ENCODE assay signal across 8 cellular contexts in the genomic region with DNA sequence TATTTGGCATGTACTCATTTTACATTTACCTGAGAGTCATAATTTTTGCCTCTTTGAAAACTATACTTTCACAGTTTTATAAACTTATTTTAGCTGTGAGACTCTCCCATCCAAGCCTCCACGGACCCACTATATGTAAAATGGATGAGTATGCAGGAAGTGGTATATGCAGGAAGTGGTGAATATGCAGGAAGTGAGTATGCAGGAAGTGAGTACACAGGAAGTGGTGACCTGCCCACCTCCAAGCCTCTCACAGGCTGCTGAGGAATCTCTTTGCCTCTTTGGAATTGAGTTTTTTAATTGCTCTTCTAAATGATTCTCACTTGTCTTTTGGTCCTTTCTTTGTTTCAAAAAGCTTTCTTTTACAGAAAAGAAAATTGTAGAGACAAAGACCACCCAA.
A peak's percentile ranks its signal among the peaks of the same experiment; 100 is the strongest.
DNase-seq lines count a peak whose midpoint lies in the region; ATAC-seq and TF ChIP-seq lines count a peak whose summit lies in the region.

No MANE protein-coding gene starts in this region.

- H3K27me3 ChIP-seq in left ventricle myocardium inferior (ENCODE audit: low read depth) (peaks cover 6% of the 10 kb centered on the region), ovary (no peaks in the 10 kb centered on the region)

- H3K4me1 ChIP-seq in left ventricle myocardium inferior (no peaks in the 10 kb centered on the region), ovary (ENCODE audit: insufficient read depth) (no peaks in the 10 kb centered on the region)

- H3K4me3 ChIP-seq in left ventricle myocardium inferior (no peak overlapping the region), ovary (no peak overlapping the region)

- 66 to 79% (median 73%) methylated on average over 1 of the region's 1 CpG for WGBS in ovary, 3 donors

- no peak for TF ChIP-seq CTCF in left ventricle myocardium inferior (IDR thresholded peaks at IDR 0.05; ENCODE audit: borderline replicate concordance)
- no peak for TF ChIP-seq CTCF in ovary (IDR thresholded peaks at IDR 0.05)

- intact Hi-C loops in left ventricle myocardium inferior (cut with micrococcal nuclease) (no loop called here), ovary (cut with DNase I) (no loop called here)

- H3K4me3 Mint-ChIP-seq in central memory CD8-positive, alpha-beta T cell, result peak overlapping the region; percentile 76
- H3K4me3 Mint-ChIP-seq in stimulated activated naive CD8-positive, alpha-beta T cell treated with anti-CD3 and anti-CD28 coated beads, Interleukin-15, amount 100 ng/mL, for 72 hours, result peak overlapping the region; percentile 57 to 61

- H3K36me3 ChIP-seq in left ventricle myocardium inferior, result no peaks in the 10 kb centered on the region
- no peaks in the 10 kb centered on the region for H3K36me3 ChIP-seq in ovary

- H3K9me3 ChIP-seq in left ventricle myocardium inferior (replicated peaks) (peaks cover 25% of the 10 kb centered on the region), ovary (no peaks in the 10 kb centered on the region)

- TF ChIP-seq EP300 in ovary (IDR thresholded peaks at IDR 0.05), result no peak

- ATAC-seq in HG02623 (IDR thresholded peaks at IDR 0.05; ENCODE audit: unreplicated experiment), result peak; percentile 64
- ATAC-seq in central memory CD8-positive, alpha-beta T cell (replicated peaks; ENCODE audit: extremely low read depth, poor library complexity, severe bottlenecking), result peak; percentile 99
- ATAC-seq in stimulated activated naive CD8-positive, alpha-beta T cell treated with anti-CD3 and anti-CD28 coated beads, Interleukin-15, amount 100 ng/mL, for 72 hours, result peak; percentile 100

- DNase-seq in ELR (ENCODE audit: low read depth), result peak; percentile 68
- peak in 4 of 5 donors; percentile 13 to 85 (median 15) for DNase-seq in T-helper 1 cell
- DNase-seq in central memory CD8-positive, alpha-beta T cell (ENCODE audit: low spot score in 2 of 2), result peak in 1 of 2 donors; percentile 32
- peak; percentile 11 to 52 for DNase-seq in stimulated activated naive CD8-positive, alpha-beta T cell treated with anti-CD3 and anti-CD28 coated beads, Interleukin-15, amount 100 ng/mL, for 72 hours
- DNase-seq in left ventricle myocardium inferior, result no peak
- no peak for DNase-seq in NCI-H446 treated with DMSO at 0.1 percent for 48 hours (lab: John Stamatoyannopoulos, UW)
- DNase-seq in ovary, result no peak

- H3K27ac Mint-ChIP-seq in central memory CD8-positive, alpha-beta T cell (ENCODE audit: low read depth), result peak overlapping the region; percentile 93
- H3K27ac Mint-ChIP-seq in stimulated activated naive CD8-positive, alpha-beta T cell treated with anti-CD3 and anti-CD28 coated beads, Interleukin-15, amount 100 ng/mL, for 72 hours, result peak overlapping the region; percentile 51 to 73

- H3K36me3 Mint-ChIP-seq in central memory CD8-positive, alpha-beta T cell (ENCODE audit: insufficient read depth), result peaks cover 6% of the 10 kb centered on the region

- peaks cover 20% of the 10 kb centered on the region for H3K4me1 Mint-ChIP-seq in central memory CD8-positive, alpha-beta T cell
- H3K4me1 Mint-ChIP-seq in stimulated activated naive CD8-positive, alpha-beta T cell treated with anti-CD3 and anti-CD28 coated beads, Interleukin-15, amount 100 ng/mL, for 72 hours, result peaks cover 28% of the 10 kb centered on the region

- H3K27ac ChIP-seq in left ventricle myocardium inferior (replicated peaks), result no peak overlapping the region
- H3K27ac ChIP-seq in ovary, result no peak overlapping the region

- peaks cover 8% of the 10 kb centered on the region for H3K27me3 Mint-ChIP-seq in central memory CD8-positive, alpha-beta T cell
- no peaks in the 10 kb centered on the region for H3K27me3 Mint-ChIP-seq in stimulated activated naive CD8-positive, alpha-beta T cell treated with anti-CD3 and anti-CD28 coated beads, Interleukin-15, amount 100 ng/mL, for 72 hours

- TF ChIP-seq POLR2A in ovary (IDR thresholded peaks at IDR 0.05), result no peak

- peaks cover 29% of the 10 kb centered on the region for H3K9me3 Mint-ChIP-seq in central memory CD8-positive, alpha-beta T cell
- peaks cover 40 to 57% of the 10 kb centered on the region in 2 donors for H3K9me3 Mint-ChIP-seq in stimulated activated naive CD8-positive, alpha-beta T cell treated with anti-CD3 and anti-CD28 coated beads, Interleukin-15, amount 100 ng/mL, for 72 hours

Comparison
In these comparisons a context has a peak if more than half of its experiments do, and no peak if none do; other contexts are left out.
1. DNase-seq: peak in ELR (single experiment), T-helper 1 cell (4 of 5) and stimulated activated naive CD8-positive, alpha-beta T cell treated with anti-CD3 and anti-CD28 coated beads, Interleukin-15, amount 100 ng/mL, for 72 hours (2 of 2); none in left ventricle myocardium inferior (single experiment), NCI-H446 treated with DMSO at 0.1 percent for 48 hours (single experiment) and ovary (0 of 5).
2. Peak in every context shown above with its lines, with median percentiles within 50 percentile points of each other: ATAC-seq.